16 cellular contexts compared by ENCODE assay signal in genomic region chr1:51298322-51298705, GRCh38. TPM values are rescaled to one million over a fixed set of nuclear protein-coding genes. Genes with fewer than 3 reads are reported as not detected.
"Had no signal": no experiment of that assay in that cellular context is flagged by ENCODE, and none has a peak within 500 bp of the region (broad histone marks: within the 10 kb centered on the region; RNA-seq: fewer than 3 reads in every experiment).

No MANE protein-coding gene starts in this region.

- H3K27ac ChIP-seq: body of pancreas, colonic mucosa, foreskin keratinocyte, parathyroid adenoma, SJSA1 had no signal

- H3K27me3 ChIP-seq: body of pancreas, colonic mucosa, foreskin keratinocyte, SJSA1, transverse colon had no signal

- H3K9me3 ChIP-seq: body of pancreas, colonic mucosa, SJSA1, transverse colon had no signal

- H3K4me3 ChIP-seq: body of pancreas, colonic mucosa, SJSA1, transverse colon had no signal

- ATAC-seq: activated CD8-positive, alpha-beta memory T cell treated with anti-CD3 and anti-CD28 coated beads, Interleukin-2, amount 10 ng/mL, durations not matched to agents 7 days and 5 days; foreskin keratinocyte had no signal

- DNase-seq: activated CD4-positive, alpha-beta T cell treated with anti-CD3 and anti-CD28 coated beads, Interleukin-2, amount 50 U/mL, for 4 hours; activated CD8-positive, alpha-beta memory T cell treated with anti-CD3 and anti-CD28 coated beads, Interleukin-2, amount 10 ng/mL, durations not matched to agents 7 days and 5 days; activated effector memory CD4-positive, alpha-beta T cell treated with Interleukin-2 at 50 U/mL for 16 hours; activated naive CD4-positive, alpha-beta T cell treated with anti-CD3 and anti-CD28 coated beads, Interleukin-2, amount 50 U/mL, for 16 hours; activated T-cell treated with anti-CD3 and anti-CD28 coated beads, Interleukin-2, amount 50 U/mL, for 1 hour; amniotic stem cell; caudate nucleus; effector CD8-positive, alpha-beta T cell; foreskin keratinocyte; midbrain; stimulated activated CD4-positive, alpha-beta T cell treated with anti-CD3 and anti-CD28 coated beads, Interleukin-1b, Interleukin-23, amount 100 ng/mL, for 48 hours had no signal

- H3K4me1 ChIP-seq: colonic mucosa, foreskin keratinocyte, parathyroid adenoma had no signal

- H3K36me3 Mint-ChIP-seq: activated CD8-positive, alpha-beta memory T cell treated with anti-CD3 and anti-CD28 coated beads, Interleukin-2, amount 10 ng/mL, durations not matched to agents 7 days and 5 days had no signal

- H3K36me3 ChIP-seq: colonic mucosa, SJSA1, transverse colon had no signal

RNA-seq across cellular contexts. Expression of gene TTC39A, which starts 32.0 kb away (rescaled TPM):
- total RNA-seq: SJSA1 had no signal
